In genomic region chr5:142404046-142404477, GRCh38 we compare ENCODE assay signal across 12 cellular contexts.
DNase-seq lines count a peak whose midpoint lies in the region; ATAC-seq and TF ChIP-seq lines count a peak whose summit lies in the region.
"Had no signal": no experiment of that assay in that cellular context is flagged by ENCODE, and none has a peak within 500 bp of the region (broad histone marks: within the 10 kb centered on the region; RNA-seq: fewer than 3 reads in every experiment).

No MANE protein-coding gene starts in this region.

- no peaks in the 10 kb centered on the region for H3K9me3 ChIP-seq in esophagus squamous epithelium
- H3K9me3 ChIP-seq: uterus had no signal

- H3K27ac ChIP-seq in esophagus squamous epithelium = peak overlapping the region in 3 of 4 donors; percentile 66 to 76 (median 70)
- H3K27ac ChIP-seq: uterus had no signal

- H3K36me3 Mint-ChIP-seq in nephron progenitor cell (ENCODE audit: low read depth) = peaks cover 4% of the 10 kb centered on the region
- H3K36me3 Mint-ChIP-seq: immature natural killer cell had no signal

- H3K4me3 ChIP-seq in esophagus squamous epithelium = no peak overlapping the region
- H3K4me3 ChIP-seq: uterus had no signal

- TF ChIP-seq POLR2A in esophagus squamous epithelium (IDR thresholded peaks at IDR 0.05) = no peak

- peak overlapping the region; percentile 46 for H3K27ac Mint-ChIP-seq in nephron progenitor cell

- peaks cover 60% of the 10 kb centered on the region for H3K4me1 Mint-ChIP-seq in nephron progenitor cell

- DNase-seq in left ventricle myocardium superior (no peak), Right ventricle myocardium superior (no peak), esophagus squamous epithelium (lab: John Stamatoyannopoulos, UW) (no peak), nephron progenitor cell (no peak), RKO (ENCODE audit: low spot score) (no peak)
- no peak for DNase-seq in NK-92 treated with Interleukin-12 subunit alpha and Interleukin-12 subunit beta, amount 100 ng/mL, for 24 hours (lab: John Stamatoyannopoulos, UW)
- DNase-seq: central memory CD4-positive, alpha-beta T cell; NCI-H2171; uterus had no signal

- peak; percentile 41 for ATAC-seq in left ventricle myocardium superior
- no peak for ATAC-seq in Right ventricle myocardium superior (ENCODE audit: poor library complexity)
- ATAC-seq in HG02610 (IDR thresholded peaks at IDR 0.05; ENCODE audit: unreplicated experiment) = no peak
- no peak for ATAC-seq in HG03439 (IDR thresholded peaks at IDR 0.05; ENCODE audit: unreplicated experiment)

- TF ChIP-seq CTCF in esophagus squamous epithelium (IDR thresholded peaks at IDR 0.05) (no peak), nephron progenitor cell (IDR thresholded peaks at IDR 0.05) (no peak)

- WGBS in esophagus squamous epithelium, 2 donors = 37 to 61% methylated on average over 10 to 14 of the region's 14 CpGs

- H3K27me3 ChIP-seq in esophagus squamous epithelium = no peaks in the 10 kb centered on the region
- H3K27me3 ChIP-seq: uterus had no signal

- H3K36me3 ChIP-seq in esophagus squamous epithelium = no peaks in the 10 kb centered on the region
- H3K36me3 ChIP-seq: uterus had no signal

- H3K4me3 Mint-ChIP-seq in nephron progenitor cell = no peak overlapping the region

- intact Hi-C loops in left ventricle myocardium superior (cut with micrococcal nuclease) = no loop called here
- intact Hi-C loops in Right ventricle myocardium superior (cut with DNase I) = no loop called here
- intact Hi-C loops in esophagus squamous epithelium (cut with DNase I) = no loop called here

- peaks cover 3% of the 10 kb centered on the region for H3K27me3 Mint-ChIP-seq in nephron progenitor cell (ENCODE audit: low read depth, poor library complexity)

- no peaks in the 10 kb centered on the region for H3K9me3 Mint-ChIP-seq in nephron progenitor cell
- H3K9me3 Mint-ChIP-seq: immature natural killer cell had no signal

- H3K4me1 ChIP-seq in esophagus squamous epithelium = peaks cover 3 to 27% (median 8%) of the 10 kb centered on the region in 3 donors
- H3K4me1 ChIP-seq: uterus had no signal
